24 cellular contexts compared by ENCODE assay signal in genomic region chr1:185555743-185556142, GRCh38.
DNase-seq lines count a peak whose midpoint lies in the region; ATAC-seq and TF ChIP-seq lines count a peak whose summit lies in the region.
"Had no signal": no experiment of that assay in that cellular context is flagged by ENCODE, and none has a peak within 500 bp of the region (broad histone marks: within the 10 kb centered on the region; RNA-seq: fewer than 3 reads in every experiment).

No MANE protein-coding gene starts in this region.

- in situ Hi-C loops in Panc1 (cut with HindIII; ENCODE audit: low pct_unique_long_range_greater_than_20kb, low sequenced_read_pairs): no loop called here

- no peak overlapping the region for H3K4me3 ChIP-seq in Panc1 (ENCODE audit: low read depth in 2 of 2, low read length in 2 of 2)
- no peak overlapping the region for H3K4me3 ChIP-seq in mesenchymal stem cell (ENCODE audit: insufficient read depth in 1 of 2, low read depth in 1 of 2, low read length in 2 of 2)
- H3K4me3 ChIP-seq in trophoblast cell (ENCODE audit: low read depth, low read length): no peak overlapping the region
- H3K4me3 ChIP-seq: A549; BLaER1 treated with 17β-estradiol and CSF1 and Interleukin-3, amounts not matched to agents 10 nM and 100 nM; GM12878 had no signal

- no peak overlapping the region for H2AFZ ChIP-seq in mesenchymal stem cell (ENCODE audit: low read depth, low read length)
- H2AFZ ChIP-seq in trophoblast cell (ENCODE audit: insufficient read depth, low read length, poor library complexity): no peak overlapping the region

- H3K4me3 Mint-ChIP-seq in dendritic cell treated with granulocyte-macrophage colony-stimulating factor and Interleukin-4, amounts not matched to agents 40 ng/mL and 50 ng/mL, for 4 days: no peak overlapping the region
- H3K4me3 Mint-ChIP-seq: B cell; CD4-positive, alpha-beta T cell; CD8-positive, alpha-beta T cell had no signal

- CTCF ChIA-PET in Panc1 (lab: Charles Lee): no interaction called here

- H3K27ac Mint-ChIP-seq in dendritic cell treated with granulocyte-macrophage colony-stimulating factor and Interleukin-4, amounts not matched to agents 40 ng/mL and 50 ng/mL, for 4 days: peak overlapping the region; percentile 2
- H3K27ac Mint-ChIP-seq: B cell; CD4-positive, alpha-beta T cell; CD8-positive, alpha-beta T cell had no signal

- H3K27me3 ChIP-seq in Panc1 (ENCODE audit: control insufficient read depth, insufficient read depth, low read length) (no peaks in the 10 kb centered on the region), mesenchymal stem cell (ENCODE audit: control insufficient read depth in 1 of 2, insufficient read depth in 1 of 2, low read length in 2 of 2) (no peaks in the 10 kb centered on the region), trophoblast cell (ENCODE audit: insufficient read depth, low read length) (no peaks in the 10 kb centered on the region)
- H3K27me3 ChIP-seq: BLaER1 treated with 17β-estradiol and CSF1 and Interleukin-3, amounts not matched to agents 10 nM and 100 nM had no signal

- no peak overlapping the region for H3K4me2 ChIP-seq in mesenchymal stem cell (ENCODE audit: low read length, poor library complexity, severe bottlenecking)
- H3K4me2 ChIP-seq in trophoblast cell (ENCODE audit: low read length): no peak overlapping the region
- H3K4me2 ChIP-seq: A549; BLaER1 treated with 17β-estradiol and CSF1 and Interleukin-3, amounts not matched to agents 10 nM and 100 nM had no signal

- ATAC-seq in Panc1: no peak
- no peak for ATAC-seq in HG03039 (IDR thresholded peaks at IDR 0.05; ENCODE audit: unreplicated experiment)
- ATAC-seq in GM18511 (IDR thresholded peaks at IDR 0.05; ENCODE audit: unreplicated experiment): no peak
- ATAC-seq: A549; CD8-positive, alpha-beta T cell; GM12878 had no signal

- no peak overlapping the region for H2BK120ac ChIP-seq in mesenchymal stem cell (ENCODE audit: low read depth, low read length)
- no peak overlapping the region for H2BK120ac ChIP-seq in trophoblast cell (ENCODE audit: insufficient read depth, low read length, poor library complexity)

- no peak overlapping the region for H3K9ac ChIP-seq in mesenchymal stem cell (ENCODE audit: low read length)
- no peak overlapping the region for H3K9ac ChIP-seq in trophoblast cell (ENCODE audit: low read length)
- H3K9ac ChIP-seq: BLaER1 treated with 17β-estradiol and CSF1 and Interleukin-3, amounts not matched to agents 10 nM and 100 nM had no signal

- TF ChIP-seq CTCF in Panc1 (IDR thresholded peaks at IDR 0.05): no peak

- no peak overlapping the region for H4K12ac ChIP-seq in trophoblast cell (ENCODE audit: low read depth, low read length)

- intact Hi-C loops in Panc1 (cut with micrococcal nuclease; ENCODE audit: unreplicated experiment): no loop called here
- intact Hi-C loops in dendritic cell treated with granulocyte-macrophage colony-stimulating factor and Interleukin-4, amounts not matched to agents 40 ng/mL and 50 ng/mL, for 4 days (cut with micrococcal nuclease): loop anchor here (10.0 kb wide), 1 partner anchor 51 kb away; no protein-coding TSS in a partner anchor

- H3K4me1 ChIP-seq in Panc1 (ENCODE audit: control insufficient read depth, insufficient read depth, low read length) (no peaks in the 10 kb centered on the region), mesenchymal stem cell (ENCODE audit: control insufficient read depth, insufficient read depth, low read depth, low read length) (peaks cover 3% of the 10 kb centered on the region), trophoblast cell (ENCODE audit: control insufficient read depth in 1 of 2, insufficient read depth in 2 of 2, low read length in 2 of 2) (peaks cover 0 to 7% of the 10 kb centered on the region in 2 experiments)

- H2AK5ac ChIP-seq in mesenchymal stem cell (ENCODE audit: low read length, severe bottlenecking): peak overlapping the region; percentile 94
- H2AK5ac ChIP-seq in trophoblast cell (ENCODE audit: low read length): peak overlapping the region; percentile 94

- no peaks in the 10 kb centered on the region for H3K36me3 Mint-ChIP-seq in dendritic cell treated with granulocyte-macrophage colony-stimulating factor and Interleukin-4, amounts not matched to agents 40 ng/mL and 50 ng/mL, for 4 days (ENCODE audit: low read depth)
- H3K36me3 Mint-ChIP-seq: CD8-positive, alpha-beta T cell had no signal

- no peak for DNase-seq in Panc1 (ENCODE audit: low read depth, low spot score)
- no peak for DNase-seq in mesenchymal stem cell
- DNase-seq in trophoblast cell: no peak
- DNase-seq in NCI-H774 (lab: John Stamatoyannopoulos, UW): no peak
- DNase-seq: AML-193; CD4-positive, alpha-beta T cell; CD8-positive, alpha-beta T cell; COR-L47; DMS 273 treated with DMSO at 0.1 percent for 48 hours; DMS153; DMS53; DMS79; DND-41; EL; GDM1 had no signal

- H3K79me2 ChIP-seq in trophoblast cell (ENCODE audit: control insufficient read depth, insufficient read depth, low read length, poor library complexity): no peaks in the 10 kb centered on the region

- H3K9me3 Mint-ChIP-seq in dendritic cell treated with granulocyte-macrophage colony-stimulating factor and Interleukin-4, amounts not matched to agents 40 ng/mL and 50 ng/mL, for 4 days: no peaks in the 10 kb centered on the region
- H3K9me3 Mint-ChIP-seq: CD8-positive, alpha-beta T cell had no signal

- H3K23ac ChIP-seq in mesenchymal stem cell (ENCODE audit: low read length in 2 of 2): no peak overlapping the region
- H3K23ac ChIP-seq in trophoblast cell (ENCODE audit: low read length): no peak overlapping the region

- no peaks in the 10 kb centered on the region for H3K79me1 ChIP-seq in mesenchymal stem cell (replicated peaks; ENCODE audit: low read length, poor library complexity, severe bottlenecking)
- peaks cover 17% of the 10 kb centered on the region for H3K79me1 ChIP-seq in trophoblast cell (ENCODE audit: low read length)

- H2BK15ac ChIP-seq in mesenchymal stem cell (ENCODE audit: low read depth, poor library complexity, severe bottlenecking): no peak overlapping the region

- H3K36me3 ChIP-seq in Panc1 (ENCODE audit: control insufficient read depth, insufficient read depth, low read length) (no peaks in the 10 kb centered on the region), mesenchymal stem cell (ENCODE audit: control insufficient read depth in 1 of 2, insufficient read depth in 2 of 2, low read depth in 1 of 2, low read length in 2 of 2) (no peaks in the 10 kb centered on the region), trophoblast cell (ENCODE audit: control insufficient read depth in 1 of 2, insufficient read depth in 2 of 2, low read length in 2 of 2) (no peaks in the 10 kb centered on the region)
- H3K36me3 ChIP-seq: BLaER1 treated with 17β-estradiol and CSF1 and Interleukin-3, amounts not matched to agents 10 nM and 100 nM had no signal

- H3K4ac ChIP-seq in mesenchymal stem cell (ENCODE audit: low read depth in 1 of 2, low read length in 2 of 2): no peak overlapping the region
- H3K4ac ChIP-seq in trophoblast cell (ENCODE audit: low read depth, low read length): no peak overlapping the region

- no peak overlapping the region for H3K14ac ChIP-seq in mesenchymal stem cell (ENCODE audit: low read length in 2 of 2)
- no peak overlapping the region for H3K14ac ChIP-seq in trophoblast cell (ENCODE audit: low read length)

- H3K18ac ChIP-seq in mesenchymal stem cell (ENCODE audit: low read depth in 1 of 2, low read length in 2 of 2) (no peak overlapping the region), trophoblast cell (ENCODE audit: low read length) (no peak overlapping the region)

- BruUV-seq in Panc1 (replicated peaks; lab: Mats Ljungman, UMichigan): no TSS peak

- peaks cover 20% of the 10 kb centered on the region for H3K4me1 Mint-ChIP-seq in dendritic cell treated with granulocyte-macrophage colony-stimulating factor and Interleukin-4, amounts not matched to agents 40 ng/mL and 50 ng/mL, for 4 days (ENCODE audit: low read depth)

- H3K27ac ChIP-seq in Panc1 (ENCODE audit: low read length) (peak overlapping the region; percentile 24; the same call in 1 of the 2 replicates), mesenchymal stem cell (ENCODE audit: low read length, poor library complexity, severe bottlenecking) (no peak overlapping the region), trophoblast cell (ENCODE audit: low read depth, low read length) (no peak overlapping the region)
- H3K27ac ChIP-seq: 22Rv1; A549; BLaER1 treated with 17β-estradiol and CSF1 and Interleukin-3, amounts not matched to agents 10 nM and 100 nM; C4-2B had no signal

- H2BK12ac ChIP-seq in mesenchymal stem cell (ENCODE audit: low read length in 2 of 2): no peak overlapping the region
- no peak overlapping the region for H2BK12ac ChIP-seq in trophoblast cell (ENCODE audit: low read length)

- H2BK5ac ChIP-seq in mesenchymal stem cell (ENCODE audit: low read depth, low read length, poor library complexity, severe bottlenecking) (no peak overlapping the region), trophoblast cell (ENCODE audit: low read depth, low read length, poor library complexity) (no peak overlapping the region)

- H4K8ac ChIP-seq in mesenchymal stem cell (ENCODE audit: low read length): no peak overlapping the region
- no peak overlapping the region for H4K8ac ChIP-seq in trophoblast cell (ENCODE audit: low read depth, low read length)

- no peak overlapping the region for H4K91ac ChIP-seq in mesenchymal stem cell (ENCODE audit: low read length)
- no peak overlapping the region for H4K91ac ChIP-seq in trophoblast cell (ENCODE audit: low read depth, low read length)

- no peaks in the 10 kb centered on the region for H3K27me3 Mint-ChIP-seq in dendritic cell treated with granulocyte-macrophage colony-stimulating factor and Interleukin-4, amounts not matched to agents 40 ng/mL and 50 ng/mL, for 4 days
- H3K27me3 Mint-ChIP-seq: B cell; CD4-positive, alpha-beta T cell had no signal

- H3K9me3 ChIP-seq in Panc1 (ENCODE audit: control insufficient read depth, insufficient read depth, low read depth, low read length) (no peaks in the 10 kb centered on the region), mesenchymal stem cell (ENCODE audit: control insufficient read depth, low read length) (no peaks in the 10 kb centered on the region), trophoblast cell (ENCODE audit: insufficient read depth, low read depth, low read length) (no peaks in the 10 kb centered on the region)
- H3K9me3 ChIP-seq: A549; BLaER1 treated with 17β-estradiol and CSF1 and Interleukin-3, amounts not matched to agents 10 nM and 100 nM had no signal

- POLR2A ChIA-PET in Panc1 (lab: Charles Lee): no interaction called here
